Comparison of ENCODE assay signal across 25 cellular contexts in the genomic region with DNA sequence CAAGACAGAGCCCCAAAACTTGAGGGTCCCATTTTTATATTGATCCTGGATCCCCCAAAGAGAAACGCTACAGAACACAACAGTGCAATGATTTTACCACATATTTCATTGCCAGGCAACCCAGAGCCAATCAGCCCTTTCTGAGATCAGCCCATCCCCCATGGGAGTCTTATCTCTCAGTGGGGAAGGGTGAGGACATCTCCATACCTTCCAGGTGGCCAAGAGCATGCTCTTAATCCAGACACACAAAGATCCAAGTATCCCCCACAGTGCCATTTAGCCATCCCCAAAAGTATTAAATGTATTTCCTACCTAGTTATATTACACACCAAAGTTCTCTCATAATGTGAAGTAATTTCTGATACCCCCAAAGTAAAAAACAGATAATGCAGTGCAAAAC.
DNase-seq lines count a peak whose midpoint lies in the region; ATAC-seq, FAIRE-seq and TF ChIP-seq lines count a peak whose summit lies in the region.
"Had no signal": no experiment of that assay in that cellular context is flagged by ENCODE, and none has a peak within 500 bp of the region (broad histone marks: within the 10 kb centered on the region; RNA-seq: fewer than 3 reads in every experiment).

No MANE protein-coding gene starts in this region.

- no peak overlapping the region for H2BK12ac ChIP-seq in H1 (ENCODE audit: low read depth, low read length)

- H3K27ac ChIP-seq in H1 (ENCODE audit: low read depth, low read length) (no peak overlapping the region), PC-3 (ENCODE audit: low read length) (no peak overlapping the region)
- H3K27ac ChIP-seq: A549; BLaER1 treated with 17β-estradiol and CSF1 and Interleukin-3, amounts not matched to agents 10 nM and 100 nM had no signal

- no peaks in the 10 kb centered on the region for H3K23me2 ChIP-seq in H1 (ENCODE audit: low read depth, low read length)

- no peak overlapping the region for H4K5ac ChIP-seq in H1 (ENCODE audit: insufficient read length, low read depth, low read length)

- H3K23ac ChIP-seq in H1 (ENCODE audit: insufficient read length) = peak overlapping the region; percentile 96

- peaks cover 2 to 5% of the 10 kb centered on the region in 2 donors for H3K9me3 Mint-ChIP-seq in activated T-cell treated with anti-CD3 and anti-CD28 coated beads, Interleukin-2, amount 50 U/mL, for 72 hours
- peaks cover 0 to 29% (median 13%) of the 10 kb centered on the region in 7 donors for H3K9me3 Mint-ChIP-seq in naive B cell

- H3K56ac ChIP-seq in H1 (replicated peaks; ENCODE audit: insufficient read length, low read depth, low read length) = no peak overlapping the region

- POLR2A ChIA-PET in H1 (lab: Charles Lee; ENCODE audit: partially characterized antibody) (no interaction called here), PC-3 (lab: Charles Lee; ENCODE audit: unreplicated experiment) (no interaction called here)

- no peak overlapping the region for H2BK5ac ChIP-seq in H1 (ENCODE audit: low read depth, low read length)

- no peak overlapping the region for H2BK20ac ChIP-seq in H1 (ENCODE audit: low read length)

- no peaks in the 10 kb centered on the region for H3K27me3 Mint-ChIP-seq in activated T-cell treated with anti-CD3 and anti-CD28 coated beads, Interleukin-2, amount 50 U/mL, for 72 hours (ENCODE audit: low read depth)
- no peaks in the 10 kb centered on the region for H3K27me3 Mint-ChIP-seq in naive B cell
- H3K27me3 Mint-ChIP-seq: CD4-positive, alpha-beta memory T cell had no signal

- H2BK120ac ChIP-seq in H1 (replicated peaks; ENCODE audit: low read depth, low read length) = no peak overlapping the region

- H3K9ac ChIP-seq in H1 (replicated peaks in 1 of 4; ENCODE audit: extremely low read depth in 1 of 4, low read depth in 3 of 4, low read length in 3 of 4) (no peak overlapping the region), PC-3 (ENCODE audit: low read length) (no peak overlapping the region)
- H3K9ac ChIP-seq: BLaER1 treated with 17β-estradiol and CSF1 and Interleukin-3, amounts not matched to agents 10 nM and 100 nM had no signal

- no peak for ATAC-seq in activated T-cell treated with anti-CD3 and anti-CD28 coated beads, Interleukin-2, amount 50 U/mL, for 72 hours (replicated peaks in 1 of 2)
- ATAC-seq in naive B cell (ENCODE audit: low read depth in 2 of 2) (no peak), HG02840 (IDR thresholded peaks at IDR 0.05; ENCODE audit: low FRiP score, unreplicated experiment) (no peak), PC-3 (no peak), HG02642 (IDR thresholded peaks at IDR 0.05; ENCODE audit: poor library complexity, unreplicated experiment) (no peak)
- ATAC-seq: A549, GM23338 had no signal

- H3K9me2 ChIP-seq in PC-3 (replicated peaks; ENCODE audit: low read length) = no peaks in the 10 kb centered on the region

- WGBS in H1 (ENCODE audit: extremely low coverage in 1 of 2, insufficient coverage in 1 of 2, insufficient read length in 1 of 2, insufficient replicate concordance in 2 of 2, low coverage in 1 of 2, low lambda C conversion rate in 2 of 2, missing lambda C conversion rate in 1 of 2), 2 experiments = 96% methylated on average over 1 of the region's 1 CpG; no CpG with 5 or more reads in 1 of the 2 experiments

- H3K14ac ChIP-seq in H1 (ENCODE audit: insufficient read length) = no peak overlapping the region

- H3K9me3 ChIP-seq in H1 (ENCODE audit: insufficient read depth in 2 of 2, low read depth in 1 of 2, low read length in 1 of 2) (peaks cover 0 to 9% of the 10 kb centered on the region in 2 experiments; a peak in 2 of 4 replicates), PC-3 (ENCODE audit: low read length) (no peaks in the 10 kb centered on the region)
- H3K9me3 ChIP-seq: A549, BE2C had no signal

- H4K20me1 ChIP-seq in H1 (replicated peaks in 1 of 2; ENCODE audit: control insufficient read depth in 1 of 2, insufficient read depth in 2 of 2, low read length in 2 of 2) (no peaks in the 10 kb centered on the region), PC-3 (ENCODE audit: low read length) (no peaks in the 10 kb centered on the region)

- H3K79me2 ChIP-seq in H1 (ENCODE audit: control insufficient read depth in 1 of 2, insufficient read depth in 2 of 2, low read length in 2 of 2) (no peaks in the 10 kb centered on the region), PC-3 (ENCODE audit: low read length) (no peaks in the 10 kb centered on the region)

- H3K4me3 Mint-ChIP-seq in activated T-cell treated with anti-CD3 and anti-CD28 coated beads, Interleukin-2, amount 50 U/mL, for 72 hours = no peak overlapping the region
- H3K4me3 Mint-ChIP-seq in naive B cell = no peak overlapping the region
- H3K4me3 Mint-ChIP-seq: CD14-positive monocyte; CD4-positive, alpha-beta memory T cell; GM23338 had no signal

- H3K18ac ChIP-seq in H1 (ENCODE audit: extremely low read depth, low read length) = no peak overlapping the region

- H3K27me3 ChIP-seq in H1 (replicated peaks in 1 of 4; ENCODE audit: control insufficient read depth in 3 of 4, extremely low read depth in 1 of 4, insufficient read depth in 3 of 4, low read length in 3 of 4) (no peaks in the 10 kb centered on the region), PC-3 (ENCODE audit: low read length) (no peaks in the 10 kb centered on the region)
- H3K27me3 ChIP-seq: BE2C; BLaER1 treated with 17β-estradiol and CSF1 and Interleukin-3, amounts not matched to agents 10 nM and 100 nM had no signal

- peaks cover 12% of the 10 kb centered on the region for H3K4me1 Mint-ChIP-seq in activated T-cell treated with anti-CD3 and anti-CD28 coated beads, Interleukin-2, amount 50 U/mL, for 72 hours (ENCODE audit: low read depth)
- peaks cover 10 to 15% (median 11%) of the 10 kb centered on the region in 3 donors for H3K4me1 Mint-ChIP-seq in naive B cell

- no peaks in the 10 kb centered on the region for H3F3A ChIP-seq in PC-3 (ENCODE audit: low read length, unreplicated experiment)

- H4K91ac ChIP-seq in H1 (replicated peaks; ENCODE audit: insufficient read length, low read length) = no peak overlapping the region

- BruUV-seq in PC-3 (replicated peaks; lab: Mats Ljungman, UMichigan) = no TSS peak

- H3K36me3 ChIP-seq in H1 (ENCODE audit: control insufficient read depth in 2 of 4, insufficient read depth in 4 of 4, low read length in 3 of 4) = peaks cover 0 to 5% (median 0%) of the 10 kb centered on the region in 4 experiments; a peak in 2 of 8 replicates
- H3K36me3 ChIP-seq in PC-3 (ENCODE audit: low read depth, low read length) = peaks cover 5% of the 10 kb centered on the region; the same call in 1 of the 2 replicates
- H3K36me3 ChIP-seq: BE2C, HAP-1 had no signal

- no peak overlapping the region for H4K8ac ChIP-seq in H1 (ENCODE audit: extremely low read depth, insufficient read depth, low read length)

- CTCF ChIA-PET in H1 (lab: Charles Lee; ENCODE audit: partially characterized antibody) (interaction anchor here (1.0 kb wide), 1 partner anchor 11 kb away, joined by 4 read pairs; no protein-coding TSS in a partner anchor), PC-3 (lab: Charles Lee) (no interaction called here)

- TF ChIP-seq CTCF in H1 (IDR thresholded peaks at IDR 0.05; ENCODE audit: control extremely low read depth in 1 of 3, insufficient read depth in 1 of 3, low read depth in 1 of 3, low read length in 3 of 3) = no peak
- no peak for TF ChIP-seq CTCF in PC-3 (conservative IDR thresholded peaks at IDR 0.05; ENCODE audit: low read depth, low read length)

- no peaks in the 10 kb centered on the region for H3K79me1 ChIP-seq in H1 (ENCODE audit: low read depth, low read length)

- peaks cover 22 to 65% of the 10 kb centered on the region in 2 donors for H3K36me3 Mint-ChIP-seq in activated T-cell treated with anti-CD3 and anti-CD28 coated beads, Interleukin-2, amount 50 U/mL, for 72 hours (ENCODE audit: insufficient read depth in 2 of 2)
- H3K36me3 Mint-ChIP-seq in naive B cell = peaks cover 33 to 57% of the 10 kb centered on the region in 2 donors

- no peak overlapping the region for H2AK5ac ChIP-seq in H1 (ENCODE audit: low read depth, low read length)

- FAIRE-seq in H1 (lab: Jason Lieb, UNC) = no peak
- FAIRE-seq: A549, GM12891, GM18507, H54 had no signal

- TF ChIP-seq POLR2A in H1 (IDR thresholded peaks at IDR 0.05; ENCODE audit: control extremely low read depth in 1 of 2, low read depth in 2 of 2, low read length in 2 of 2) = no peak

- no peak for TF ChIP-seq RAD21 in H1 (IDR thresholded peaks at IDR 0.05 in 1 of 2, conservative IDR thresholded peaks at IDR 0.05 in 1 of 2; ENCODE audit: low read depth in 2 of 2, low read length in 2 of 2)

- intact Hi-C loops in PC-3 (cut with micrococcal nuclease) = no loop called here

- H3K4me1 ChIP-seq in H1 (replicated peaks in 1 of 4; ENCODE audit: control insufficient read depth in 3 of 4, insufficient read depth in 4 of 4, low read length in 3 of 4) = no peaks in the 10 kb centered on the region; a peak in 1 of 7 replicates
- no peaks in the 10 kb centered on the region for H3K4me1 ChIP-seq in PC-3 (ENCODE audit: insufficient read depth, low read length)
- H3K4me1 ChIP-seq: A549, BE2C had no signal

- H3K4ac ChIP-seq in H1 (replicated peaks; ENCODE audit: insufficient read length, low read depth, low read length) = no peak overlapping the region

- no peak overlapping the region for H2AFZ ChIP-seq in H1 (ENCODE audit: low read length)
- no peak overlapping the region for H2AFZ ChIP-seq in PC-3 (ENCODE audit: low read length)
- H2AFZ ChIP-seq: GM23338 had no signal

- no peak overlapping the region for H3K4me2 ChIP-seq in H1 (ENCODE audit: insufficient read depth in 1 of 2, low read depth in 2 of 2, low read length in 2 of 2)
- no peak overlapping the region for H3K4me2 ChIP-seq in PC-3 (ENCODE audit: low read length)
- H3K4me2 ChIP-seq: A549; BLaER1 treated with 17β-estradiol and CSF1 and Interleukin-3, amounts not matched to agents 10 nM and 100 nM; GM23338 had no signal

- no peak overlapping the region for H2BK15ac ChIP-seq in H1 (ENCODE audit: low read length)

- H3K4me3 ChIP-seq in H1 (ENCODE audit: extremely low read depth in 1 of 4, insufficient read depth in 2 of 4, low read depth in 3 of 4, low read length in 4 of 4) (no peak overlapping the region), PC-3 (ENCODE audit: low read length) (no peak overlapping the region)
- H3K4me3 ChIP-seq: A549; BLaER1 treated with 17β-estradiol and CSF1 and Interleukin-3, amounts not matched to agents 10 nM and 100 nM; GM23338; HAP-1 had no signal

- peak overlapping the region; percentile 63 for H3K27ac Mint-ChIP-seq in activated T-cell treated with anti-CD3 and anti-CD28 coated beads, Interleukin-2, amount 50 U/mL, for 72 hours
- peak overlapping the region; percentile 2 to 85 (median 38) for H3K27ac Mint-ChIP-seq in naive B cell
- H3K27ac Mint-ChIP-seq: CD14-positive monocyte, GM23338 had no signal

- TF ChIP-seq EP300 in H1 (IDR thresholded peaks at IDR 0.05; ENCODE audit: borderline replicate concordance in 1 of 2, low read depth in 2 of 2, low read length in 2 of 2) = no peak

- DNase-seq in activated T-cell treated with anti-CD3 and anti-CD28 coated beads, Interleukin-2, amount 50 U/mL, for 72 hours = no peak
- DNase-seq in activated T-cell treated with anti-CD3 and anti-CD28 coated beads, Interleukin-2, amount 50 U/mL, for 48 hours = no peak
- DNase-seq in H1 (ENCODE audit: low read depth in 1 of 2, low spot score in 2 of 2) = no peak
- DNase-seq in naive B cell = no peak
- DNase-seq in PC-3 = no peak
- DNase-seq: 8988T; ACHN; AML-193; BE2C; Calu3; CD4-positive, alpha-beta memory T cell; COR-L47; DMS53; DMS79 treated with DMSO at 0.1 percent for 48 hours; GF-D8 had no signal

TF ChIP-seq in H1, 55 proteins besides CTCF, POLR2A, EP300 and RAD21 (continues in another document):
- TF ChIP-seq GTF2F1 (IDR thresholded peaks at IDR 0.05; ENCODE audit: borderline replicate concordance, low read depth, low read length) = no peak
